ENCODE assay signal across 8 cellular contexts in genomic region chr6:131135244-131136020, GRCh38. TPM values are rescaled to one million over a fixed set of nuclear protein-coding genes. Genes with fewer than 3 reads are reported as not detected.
DNase-seq lines count a peak whose midpoint lies in the region; ATAC-seq and TF ChIP-seq lines count a peak whose summit lies in the region.

AKAP7 (plus strand) TSS chr6:131135467; CDS start chr6:131135764, 297 bp downstream.

- H3K4me1 ChIP-seq in HEK293 (ENCODE audit: control insufficient read depth, insufficient read depth, low read length) (peaks cover 4% of the 10 kb centered on the region; the same call in 1 of the 2 replicates), right lobe of liver (peaks cover 0 to 19% (median 0%) of the 10 kb centered on the region in 4 donors)

- intact Hi-C loops in dorsolateral prefrontal cortex (cut with DNase I) (loop anchor here (1.0 to 5.0 kb wide), 4 partner anchors 29 to 250 kb away; partner anchors contain the start of gene EPB41L2 (in 2 of the 2)), right lobe of liver (cut with DNase I) (no loop called here)

- DNase-seq in GM12865 (ENCODE audit: low read depth): peak; percentile 60
- DNase-seq in NAMALWA (ENCODE audit: low spot score): peak; percentile 68
- peak; percentile 32 to 34 for DNase-seq in activated CD4-positive, alpha-beta T cell treated with anti-CD3 and anti-CD28 coated beads, Interleukin-2, amount 50 U/mL, for 4 hours
- DNase-seq in dorsolateral prefrontal cortex: peak; percentile 55 to 88 (median 69)
- peak; percentile 83 to 84 (median 83) for DNase-seq in right lobe of liver
- DNase-seq in stimulated activated CD4-positive, alpha-beta T cell treated with anti-CD3 and anti-CD28 coated beads, Interleukin-4, amount 100 ng/mL, for 4 hours: peak; percentile 50 to 51
- no peak for DNase-seq in NCI-H446 (lab: John Stamatoyannopoulos, UW)

- peak; percentile 88 for TF ChIP-seq POLR2A in right lobe of liver (IDR thresholded peaks at IDR 0.05)

- peak within 1 kb of the TSS; percentile 73 for H3K4me3 ChIP-seq in GM12865 (ENCODE audit: low read depth, low read length)
- H3K4me3 ChIP-seq in HEK293 (ENCODE audit: low read depth, low read length): peak within 1 kb of the TSS; percentile 64
- peak within 1 kb of the TSS; percentile 57 to 90 (median 79) for H3K4me3 ChIP-seq in dorsolateral prefrontal cortex
- H3K4me3 ChIP-seq in right lobe of liver: peak within 1 kb of the TSS; percentile 82 to 85 (median 83)

- CTCF ChIA-PET in HEK293 (lab: Yijun Ruan, JAX): interaction anchor here (0.7 kb wide), 1 partner anchor 71 kb away, joined by 3 read pairs; no protein-coding TSS in a partner anchor

- 0% methylated on average over 24 of the region's 99 CpGs for WGBS in right lobe of liver (ENCODE audit: insufficient coverage, low coverage, low lambda C conversion rate, missing lambda C conversion rate)

- no peaks in the 10 kb centered on the region for H3K9me3 ChIP-seq in HEK293 (ENCODE audit: control insufficient read depth, insufficient read depth, low read depth, low read length)
- no peaks in the 10 kb centered on the region for H3K9me3 ChIP-seq in right lobe of liver

- H3K27ac ChIP-seq in HEK293 (ENCODE audit: extremely low read depth, low read depth, low read length) (peak within 1 kb of the TSS; percentile 88), dorsolateral prefrontal cortex (peak within 1 kb of the TSS; percentile 87 to 99 (median 97)), right lobe of liver (peak within 1 kb of the TSS; percentile 90 to 95 (median 93))

- POLR2A ChIA-PET in HEK293 (lab: Yijun Ruan, JAX): interaction anchor here (1.0 to 1.1 kb wide), 2 partner anchors 11 to 19 kb away, joined by 3 read pairs; no protein-coding TSS in a partner anchor

- TF ChIP-seq CTCF in GM12865 (IDR thresholded peaks at IDR 0.05; ENCODE audit: insufficient read depth, low read depth, low read length, missing control alignments): no peak
- 0 out of 2 replicates have a peak, but pooled peaks have one; percentile 14 for TF ChIP-seq CTCF in HEK293 (tag by site-specific recombination; IDR thresholded peaks at IDR 0.05)
- TF ChIP-seq CTCF in dorsolateral prefrontal cortex (IDR thresholded peaks at IDR 0.05 in 54 of 56, conservative IDR thresholded peaks at IDR 0.05 in 2 of 56; ENCODE audit: low read depth in 1 of 56, partially characterized antibody in 56 of 56): peak in 17 of 56 donors; percentile 4 to 44 (median 12)
- no peak for TF ChIP-seq CTCF in right lobe of liver (IDR thresholded peaks at IDR 0.05)

- H3K27me3 ChIP-seq in dorsolateral prefrontal cortex: no peaks in the 10 kb centered on the region
- no peaks in the 10 kb centered on the region for H3K27me3 ChIP-seq in right lobe of liver

- ATAC-seq in right lobe of liver: peak; percentile 78 to 93 (median 86)

- H3K36me3 ChIP-seq in HEK293 (ENCODE audit: control insufficient read depth in 2 of 2, insufficient read depth in 1 of 2, low read length in 2 of 2) (no peaks in the 10 kb centered on the region), right lobe of liver (no peaks in the 10 kb centered on the region)

TF ChIP-seq in HEK293, 187 proteins besides CTCF, POLR2A, EP300 and RAD21 (continues in another document):
- TF ChIP-seq ZNF707 (tag by site-specific recombination; IDR thresholded peaks at IDR 0.05) (no peak), ZNF529 (tag by site-specific recombination; IDR thresholded peaks at IDR 0.05; ENCODE audit: insufficient replicate concordance) (no peak), ZNF558 (tag by site-specific recombination; IDR thresholded peaks at IDR 0.05) (no peak), ZEB2 (tag by site-specific recombination; IDR thresholded peaks at IDR 0.05) (no peak), ZBTB20 (tag by site-specific recombination; IDR thresholded peaks at IDR 0.05) (peak; percentile 69; the same call in 1 of the 2 replicates), BCL11A (tag by site-specific recombination; IDR thresholded peaks at IDR 0.05; ENCODE audit: low read depth) (no peak), ZNF561 (tag by site-specific recombination; IDR thresholded peaks at IDR 0.05; ENCODE audit: borderline replicate concordance) (peak; percentile 43; the same call in 1 of the 2 replicates), ZBTB8A (tag by site-specific recombination; IDR thresholded peaks at IDR 0.05) (peak; percentile 79), SP2 (tag by site-specific recombination; IDR thresholded peaks at IDR 0.05) (peak; percentile 39), ZFP37 (tag by site-specific recombination; IDR thresholded peaks at IDR 0.05) (0 out of 2 replicates have a peak, but pooled peaks have one; percentile 43), EGR2 (tag by site-specific recombination; IDR thresholded peaks at IDR 0.05; ENCODE audit: low read depth) (peak; percentile 26; the same call in 1 of the 2 replicates), MZF1 (tag by site-specific recombination; IDR thresholded peaks at IDR 0.05; ENCODE audit: borderline replicate concordance) (no peak), ZNF837 (tag by site-specific recombination; IDR thresholded peaks at IDR 0.05) (no peak), ZBTB49 (tag by site-specific recombination; IDR thresholded peaks at IDR 0.05; ENCODE audit: low read depth) (no peak), ZNF114 (tag by site-specific recombination; IDR thresholded peaks at IDR 0.05) (no peak), ZNF140 (tag by site-specific recombination; IDR thresholded peaks at IDR 0.05) (no peak), YY1 (tag by site-specific recombination; IDR thresholded peaks at IDR 0.05) (peak; percentile 52; the same call in 1 of the 2 replicates), ZBTB48 (tag by site-specific recombination; IDR thresholded peaks at IDR 0.05) (no peak), TCF7L2 (IDR thresholded peaks at IDR 0.05; ENCODE audit: borderline replicate concordance, low read depth, low read length) (no peak)
- TF ChIP-seq, protein P1, sequence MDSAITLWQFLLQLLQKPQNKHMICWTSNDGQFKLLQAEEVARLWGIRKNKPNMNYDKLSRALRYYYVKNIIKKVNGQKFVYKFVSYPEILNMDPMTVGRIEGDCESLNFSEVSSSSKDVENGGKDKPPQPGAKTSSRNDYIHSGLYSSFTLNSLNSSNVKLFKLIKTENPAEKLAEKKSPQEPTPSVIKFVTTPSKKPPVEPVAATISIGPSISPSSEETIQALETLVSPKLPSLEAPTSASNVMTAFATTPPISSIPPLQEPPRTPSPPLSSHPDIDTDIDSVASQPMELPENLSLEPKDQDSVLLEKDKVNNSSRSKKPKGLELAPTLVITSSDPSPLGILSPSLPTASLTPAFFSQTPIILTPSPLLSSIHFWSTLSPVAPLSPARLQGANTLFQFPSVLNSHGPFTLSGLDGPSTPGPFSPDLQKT (IDR thresholded peaks at IDR 0.05; ENCODE audit: borderline replicate concordance, low read depth, low read length): no peak; the same call in 1 of the 2 replicates
- TF ChIP-seq, protein P2, sequence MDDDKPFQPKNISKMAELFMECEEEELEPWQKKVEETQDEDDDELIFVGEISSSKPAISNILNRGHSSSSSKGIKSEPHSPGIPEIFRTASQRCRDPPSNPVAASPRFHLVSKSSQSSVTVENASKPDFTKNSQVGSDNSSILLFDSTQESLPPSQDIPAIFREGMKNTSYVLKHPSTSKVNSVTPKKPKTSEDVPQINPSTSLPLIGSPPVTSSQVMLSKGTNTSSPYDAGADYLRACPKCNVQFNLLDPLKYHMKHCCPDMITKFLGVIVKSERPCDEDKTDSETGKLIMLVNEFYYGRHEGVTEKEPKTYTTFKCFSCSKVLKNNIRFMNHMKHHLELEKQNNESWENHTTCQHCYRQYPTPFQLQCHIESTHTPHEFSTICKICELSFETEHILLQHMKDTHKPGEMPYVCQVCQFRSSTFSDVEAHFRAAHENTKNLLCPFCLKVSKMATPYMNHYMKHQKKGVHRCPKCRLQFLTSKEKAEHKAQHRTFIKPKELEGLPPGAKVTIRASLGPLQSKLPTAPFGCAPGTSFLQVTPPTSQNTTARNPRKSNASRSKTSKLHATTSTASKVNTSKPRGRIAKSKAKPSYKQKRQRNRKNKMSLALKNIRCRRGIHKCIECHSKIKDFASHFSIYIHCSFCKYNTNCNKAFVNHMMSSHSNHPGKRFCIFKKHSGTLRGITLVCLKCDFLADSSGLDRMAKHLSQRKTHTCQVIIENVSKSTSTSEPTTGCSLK (tag by site-specific recombination; IDR thresholded peaks at IDR 0.05): no peak

RNA-seq across cellular contexts. Expression of gene AKAP7, which starts in this region (rescaled TPM):
- 10 to 100 TPM; 19.0 to 54.4 (median 33.0) TPM for total RNA-seq in dorsolateral prefrontal cortex
- 10 to 100 TPM in 4 of 6 experiments, 1 to 10 TPM in 2; 8.6 to 16.3 (median 12.6) TPM for total RNA-seq in right lobe of liver

Comparison
In these comparisons a context has a peak if more than half of its experiments do, and no peak if none do; other contexts are left out.
1. DNase-seq: peak in GM12865 (single experiment), NAMALWA (single experiment), activated CD4-positive, alpha-beta T cell treated with anti-CD3 and anti-CD28 coated beads, Interleukin-2, amount 50 U/mL, for 4 hours (2 of 2), dorsolateral prefrontal cortex (10 of 10), right lobe of liver (3 of 3) and stimulated activated CD4-positive, alpha-beta T cell treated with anti-CD3 and anti-CD28 coated beads, Interleukin-4, amount 100 ng/mL, for 4 hours (2 of 2); none in NCI-H446 (0 of 2).
2. intact Hi-C loops: an anchor here in dorsolateral prefrontal cortex (1.0 to 5.0 kb wide); none called in right lobe of liver.
3. Peak in every context shown above with its lines, with median percentiles within 50 percentile points of each other: H3K4me3 ChIP-seq and H3K27ac ChIP-seq.